In genomic region chr2:47864566-47864965, GRCh38 we compare ENCODE assay signal across 15 cellular contexts.
"Had no signal": no experiment of that assay in that cellular context is flagged by ENCODE, and none has a peak within 500 bp of the region (broad histone marks: within the 10 kb centered on the region; RNA-seq: fewer than 3 reads in every experiment).

No MANE protein-coding gene starts in this region.

- H3K27ac Mint-ChIP-seq: WTC11 had no signal

- H3K4me3 ChIP-seq: coronary artery, heart right ventricle, left ventricle myocardium inferior, pancreas, suprapubic skin, upper lobe of left lung had no signal

- H3K36me3 ChIP-seq: heart right ventricle, left ventricle myocardium inferior, pancreas, suprapubic skin, upper lobe of left lung had no signal

- H3K27me3 ChIP-seq: heart right ventricle, pancreas, suprapubic skin, upper lobe of left lung had no signal

- DNase-seq: activated naive CD4-positive, alpha-beta T cell; activated T-cell treated with anti-CD3 and anti-CD28 coated beads, Interleukin-2, amount 50 U/mL, for 48 hours; caudate nucleus; effector CD4-positive, alpha-beta T cell; heart right ventricle; islet precursor cell; left ventricle myocardium inferior; mesenchymal stem cell; pancreas; stimulated activated CD4-positive, alpha-beta T cell treated with anti-CD3 and anti-CD28 coated beads, Interleukin-12 subunit alpha, Interleukin-12 subunit beta, amount 100 ng/mL, for 4 hours; stimulated activated naive CD4-positive, alpha-beta T cell treated with Interleukin-2 at 50 U/mL for 16 hours; upper lobe of left lung had no signal

- H3K9me3 ChIP-seq: heart right ventricle, left ventricle myocardium inferior, pancreas, suprapubic skin, upper lobe of left lung had no signal

- H3K27ac ChIP-seq: coronary artery, left ventricle myocardium inferior, suprapubic skin had no signal

- H3K36me3 Mint-ChIP-seq: WTC11 had no signal

- ATAC-seq: heart right ventricle, WTC11 had no signal

- H3K4me3 Mint-ChIP-seq: WTC11 had no signal

- H3K9me3 Mint-ChIP-seq: WTC11 had no signal
